In genomic region chr10:73771722-73772279, GRCh38 we compare ENCODE assay signal across 8 cellular contexts. TPM values are rescaled to one million over a fixed set of nuclear protein-coding genes. Genes with fewer than 3 reads are reported as not detected.
DNase-seq lines count a peak whose midpoint lies in the region; ATAC-seq and TF ChIP-seq lines count a peak whose summit lies in the region.

No MANE protein-coding gene starts in this region.

- H3K4me1 ChIP-seq in heart right ventricle (peaks cover 24 to 47% (median 39%) of the 10 kb centered on the region in 9 donors), psoas muscle (peaks cover 32% of the 10 kb centered on the region)

- peaks cover 47% of the 10 kb centered on the region for H3K36me3 Mint-ChIP-seq in activated naive CD8-positive, alpha-beta T cell treated with anti-CD3 and anti-CD28 coated beads for 36 hours

- peak overlapping the region; percentile 94 for H3K4me3 Mint-ChIP-seq in activated naive CD8-positive, alpha-beta T cell treated with anti-CD3 and anti-CD28 coated beads for 36 hours

- DNase-seq in SKM-1 treated with dmso at 0.1 percent for 144 hours (lab: John Stamatoyannopoulos, UW; ENCODE audit: unreplicated experiment), result peak; percentile 21
- DNase-seq in SKM-1 (lab: John Stamatoyannopoulos, UW; ENCODE audit: unreplicated experiment), result no peak
- DNase-seq in NCI-H748 (lab: John Stamatoyannopoulos, UW; ENCODE audit: unreplicated experiment), result peak; percentile 73
- DNase-seq in activated naive CD8-positive, alpha-beta T cell treated with anti-CD3 and anti-CD28 coated beads for 36 hours, result no peak
- DNase-seq in heart right ventricle, result peak; percentile 92 to 93
- DNase-seq in psoas muscle, result peak; percentile 91 to 95
- no peak for DNase-seq in NCI-H345 treated with DMSO at 0.1 percent for 48 hours (lab: John Stamatoyannopoulos, UW; ENCODE audit: unreplicated experiment)

- peak overlapping the region; percentile 94 for H3K27ac Mint-ChIP-seq in activated naive CD8-positive, alpha-beta T cell treated with anti-CD3 and anti-CD28 coated beads for 36 hours

- H3K27me3 ChIP-seq in heart right ventricle (no peaks in the 10 kb centered on the region), psoas muscle (ENCODE audit: insufficient read depth in 3 of 3, low read length in 2 of 3) (no peaks in the 10 kb centered on the region)

- H3K27ac ChIP-seq in heart right ventricle (peak overlapping the region; percentile 86 to 100 (median 98)), psoas muscle (peak overlapping the region; percentile 97)

- 11 to 13% methylated on average over 17 of the region's 17 CpGs for WGBS in heart right ventricle, 2 donors
- WGBS in psoas muscle, 3 donors, result 9 to 14% (median 10%) methylated on average over 17 of the region's 17 CpGs

- H3K9me3 ChIP-seq in heart right ventricle, result no peaks in the 10 kb centered on the region
- H3K9me3 ChIP-seq in psoas muscle, result no peaks in the 10 kb centered on the region

- peak; percentile 46 for ATAC-seq in HG02852 (IDR thresholded peaks at IDR 0.05; ENCODE audit: unreplicated experiment)
- peak in 7 of 8 donors; percentile 2 to 14 (median 9) for ATAC-seq in heart right ventricle
- ATAC-seq in psoas muscle, result peak; percentile 6 to 87 (median 14)

- H3K36me3 ChIP-seq in heart right ventricle (peaks cover 0 to 81% (median 50%) of the 10 kb centered on the region in 9 donors), psoas muscle (ENCODE audit: insufficient read depth in 1 of 2, low read depth in 1 of 2) (peaks cover 10 to 79% of the 10 kb centered on the region in 2 donors)

- TF ChIP-seq CTCF in heart right ventricle (IDR thresholded peaks at IDR 0.05) (no peak), psoas muscle (IDR thresholded peaks at IDR 0.05) (no peak)

- H3K4me1 Mint-ChIP-seq in activated naive CD8-positive, alpha-beta T cell treated with anti-CD3 and anti-CD28 coated beads for 36 hours, result peaks cover 38% of the 10 kb centered on the region

- H3K4me3 ChIP-seq in heart right ventricle (peak overlapping the region; percentile 71 to 99 (median 83)), psoas muscle (peak overlapping the region; percentile 84)

- no peaks in the 10 kb centered on the region for H3K9me3 Mint-ChIP-seq in activated naive CD8-positive, alpha-beta T cell treated with anti-CD3 and anti-CD28 coated beads for 36 hours

- intact Hi-C loops in heart right ventricle (cut with DNase I), result loop anchor here in 1 of 10 donors (1.0 to 2.0 kb wide), 2 partner anchors 19 to 28 kb away; partner anchors contain the start of gene SEC24C
- intact Hi-C loops in psoas muscle (cut with DNase I), result no loop called here

- H3K27me3 Mint-ChIP-seq in activated naive CD8-positive, alpha-beta T cell treated with anti-CD3 and anti-CD28 coated beads for 36 hours, result no peaks in the 10 kb centered on the region

RNA-seq across cellular contexts. Expression of gene CHCHD1, which starts 10.0 kb away (rescaled TPM):
- total RNA-seq in activated naive CD8-positive, alpha-beta T cell treated with anti-CD3 and anti-CD28 coated beads for 36 hours, result 10 to 100 TPM; 34.8 to 38.6 TPM
- total RNA-seq in heart right ventricle, result 10 to 100 TPM; 18.6 to 31.4 (median 21.5) TPM
- 10 to 100 TPM; 48.2 to 82.1 TPM for polyA plus RNA-seq in heart right ventricle
- 10 to 100 TPM; 19.9 to 30.9 (median 21.9) TPM for total RNA-seq in psoas muscle
- 10 to 100 TPM; 66.9 to 98.7 (median 94.3) TPM for polyA plus RNA-seq in psoas muscle

RNA-seq across cellular contexts. Expression of gene ZSWIM8, which starts 13.6 kb away (rescaled TPM):
- 10 to 100 TPM; 31.0 to 35.5 TPM for total RNA-seq in activated naive CD8-positive, alpha-beta T cell treated with anti-CD3 and anti-CD28 coated beads for 36 hours
- total RNA-seq in heart right ventricle (10 to 100 TPM; 35.2 to 72.5 (median 43.5) TPM), psoas muscle (10 to 100 TPM; 57.0 to 65.1 (median 58.7) TPM)
- polyA plus RNA-seq in heart right ventricle (100 to 1,000 TPM in 1 of 2 donors, 10 to 100 TPM in 1; 64.1 to 139 TPM), psoas muscle (10 to 100 TPM; 40.5 to 68.3 (median 54.4) TPM)

RNA-seq across cellular contexts. Expression of gene SEC24C, which starts 27.6 kb away (rescaled TPM):
- 10 to 100 TPM; 74.6 to 74.9 TPM for total RNA-seq in activated naive CD8-positive, alpha-beta T cell treated with anti-CD3 and anti-CD28 coated beads for 36 hours
- total RNA-seq in heart right ventricle, result 10 to 100 TPM; 44.5 to 59.7 (median 51.5) TPM
- 10 to 100 TPM; 33.4 to 34.6 TPM for polyA plus RNA-seq in heart right ventricle
- 10 to 100 TPM; 44.8 to 60.2 (median 52.0) TPM for total RNA-seq in psoas muscle
- 10 to 100 TPM; 28.8 to 60.5 (median 56.2) TPM for polyA plus RNA-seq in psoas muscle

RNA-seq across cellular contexts. Expression of gene NDST2, which starts 39.6 kb away (rescaled TPM):
- 10 to 100 TPM; 45.9 to 49.7 TPM for total RNA-seq in activated naive CD8-positive, alpha-beta T cell treated with anti-CD3 and anti-CD28 coated beads for 36 hours
- total RNA-seq in heart right ventricle, result 10 to 100 TPM in 8 of 10 donors, 1 to 10 TPM in 2; 8.3 to 15.7 (median 11.5) TPM
- polyA plus RNA-seq in heart right ventricle, result 10 to 100 TPM in 1 of 2 donors, 1 to 10 TPM in 1; 7.2 to 12.9 TPM
- total RNA-seq in psoas muscle, result 10 to 100 TPM in 3 of 4 donors, 1 to 10 TPM in 1; 9.4 to 14.5 (median 12.0) TPM
- 1 to 10 TPM; 4.5 to 8.6 (median 7.8) TPM for polyA plus RNA-seq in psoas muscle

Comparison
In these comparisons a context has a peak if more than half of its experiments do, and no peak if none do; other contexts are left out.
1. DNase-seq: peak in SKM-1 treated with dmso at 0.1 percent for 144 hours (single experiment), NCI-H748 (single experiment), heart right ventricle (2 of 2) and psoas muscle (2 of 2); none in SKM-1 (single experiment), activated naive CD8-positive, alpha-beta T cell treated with anti-CD3 and anti-CD28 coated beads for 36 hours (single experiment) and NCI-H345 treated with DMSO at 0.1 percent for 48 hours (single experiment).
2. Peak in every context shown above with its lines, with median percentiles within 50 percentile points of each other: ATAC-seq.